In the genomic region with DNA sequence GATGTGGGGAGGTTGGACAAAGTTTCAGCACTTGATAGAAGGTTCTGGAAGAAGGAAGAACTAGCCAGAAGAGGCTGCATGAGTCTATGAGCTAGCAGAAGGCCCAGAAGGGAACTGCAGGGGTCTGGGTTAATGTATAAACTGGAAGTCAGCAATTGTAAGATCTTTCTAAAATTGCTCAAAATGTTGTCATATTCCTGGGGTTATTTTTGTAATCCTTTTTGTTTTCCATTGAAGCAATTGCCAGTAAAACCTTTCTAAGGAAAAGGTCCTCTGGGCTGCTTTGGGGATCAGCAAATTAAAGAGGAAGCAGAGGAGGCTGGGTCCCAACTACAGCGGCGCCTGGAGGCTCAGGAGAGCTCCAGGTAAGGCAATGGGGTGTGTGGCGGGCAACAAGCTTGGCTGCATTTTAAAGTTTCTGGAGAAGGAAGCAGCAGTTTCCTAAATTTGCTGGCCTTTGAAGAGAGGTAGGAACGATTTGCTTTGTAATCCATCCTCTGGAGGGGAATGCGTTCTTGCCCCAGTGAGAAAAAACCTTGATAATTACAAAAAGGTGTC, we compare ENCODE assay signal across 13 cellular contexts. TPM values are rescaled to one million over a fixed set of nuclear protein-coding genes. Genes with fewer than 3 reads are reported as not detected.
DNase-seq lines count a peak whose midpoint lies in the region; TF ChIP-seq lines count a peak whose summit lies in the region.
"Had no signal": no experiment of that assay in that cellular context is flagged by ENCODE, and none has a peak within 500 bp of the region (broad histone marks: within the 10 kb centered on the region; RNA-seq: fewer than 3 reads in every experiment).

No MANE protein-coding gene starts in this region.

- H3K27ac ChIP-seq in adrenal gland (peak overlapping the region in 4 of 5 donors; percentile 31 to 84 (median 62)), hepatocyte (peak overlapping the region; percentile 92), smooth muscle cell (ENCODE audit: low read depth) (peak overlapping the region; percentile 92)

- no peaks in the 10 kb centered on the region for H4K20me1 ChIP-seq in hepatocyte (ENCODE audit: insufficient read depth, poor library complexity, severe bottlenecking)
- H4K20me1 ChIP-seq in smooth muscle cell (ENCODE audit: low read depth): no peaks in the 10 kb centered on the region

- H3K9me3 ChIP-seq in adrenal gland (replicated peaks in 1 of 3): no peaks in the 10 kb centered on the region
- no peaks in the 10 kb centered on the region for H3K9me3 ChIP-seq in hepatocyte (ENCODE audit: low read depth)
- no peaks in the 10 kb centered on the region for H3K9me3 ChIP-seq in smooth muscle cell (replicated peaks; ENCODE audit: low read depth)
- H3K9me3 ChIP-seq: mucosa of descending colon had no signal

- 47 to 70% (median 58%) methylated on average over 5 of the region's 5 CpGs for WGBS in adrenal gland, 4 donors
- WGBS in hepatocyte (ENCODE audit: low lambda C conversion rate, missing lambda C conversion rate): 80% methylated on average over 5 of the region's 5 CpGs
- 60% methylated on average over 5 of the region's 5 CpGs for WGBS in smooth muscle cell (ENCODE audit: low lambda C conversion rate)

- intact Hi-C loops in adrenal gland (cut with DNase I): no loop called here

- H3K36me3 ChIP-seq in adrenal gland (replicated peaks in 1 of 2): no peaks in the 10 kb centered on the region
- no peaks in the 10 kb centered on the region for H3K36me3 ChIP-seq in hepatocyte (replicated peaks; ENCODE audit: insufficient read depth, low read depth)
- H3K36me3 ChIP-seq in smooth muscle cell (ENCODE audit: low read depth): no peaks in the 10 kb centered on the region

- H3F3A ChIP-seq in smooth muscle cell (ENCODE audit: low read depth): peaks cover 16% of the 10 kb centered on the region

- H3K9me2 ChIP-seq in hepatocyte (replicated peaks; ENCODE audit: insufficient read depth): no peaks in the 10 kb centered on the region

- H3K79me2 ChIP-seq in hepatocyte (no peaks in the 10 kb centered on the region), smooth muscle cell (ENCODE audit: low read depth) (no peaks in the 10 kb centered on the region)

- H3K4me1 ChIP-seq in adrenal gland (replicated peaks in 1 of 2) (peaks cover 10 to 18% of the 10 kb centered on the region in 2 donors), hepatocyte (ENCODE audit: insufficient read depth) (peaks cover 21% of the 10 kb centered on the region), smooth muscle cell (ENCODE audit: low read depth) (peaks cover 18% of the 10 kb centered on the region)

- H3K4me3 ChIP-seq in adrenal gland (no peak overlapping the region), hepatocyte (no peak overlapping the region), smooth muscle cell (no peak overlapping the region)
- H3K4me3 ChIP-seq: mucosa of descending colon had no signal

- no peak overlapping the region for H3K4me2 ChIP-seq in hepatocyte
- peak overlapping the region; percentile 74 for H3K4me2 ChIP-seq in smooth muscle cell

- no peak overlapping the region for H2AFZ ChIP-seq in hepatocyte
- no peak overlapping the region for H2AFZ ChIP-seq in smooth muscle cell (ENCODE audit: low read depth)

- no peak overlapping the region for H3K9ac ChIP-seq in smooth muscle cell (ENCODE audit: low read depth)

- no peak for TF ChIP-seq POLR2A in adrenal gland (IDR thresholded peaks at IDR 0.05)

- TF ChIP-seq CTCF in adrenal gland (IDR thresholded peaks at IDR 0.05): no peak
- TF ChIP-seq CTCF in hepatocyte (IDR thresholded peaks at IDR 0.05; ENCODE audit: poor library complexity): no peak
- no peak for TF ChIP-seq CTCF in smooth muscle cell (IDR thresholded peaks at IDR 0.05; ENCODE audit: borderline replicate concordance, insufficient read depth, poor library complexity, severe bottlenecking)

- DNase-seq in EL (peak; percentile 9), adrenal gland (no peak), hepatocyte (ENCODE audit: low spot score) (no peak), smooth muscle cell (lab: John Stamatoyannopoulos, UW; ENCODE audit: unreplicated experiment) (no peak), NCI-H446 treated with DMSO at 0.1 percent for 48 hours (lab: John Stamatoyannopoulos, UW) (no peak), DMS 273 (lab: John Stamatoyannopoulos, UW; ENCODE audit: unreplicated experiment) (no peak)
- DNase-seq in activated CD4-positive, alpha-beta T cell treated with anti-CD3 and anti-CD28 coated beads, Interleukin-2, amount 50 U/mL, for 1 hour: no peak
- DNase-seq in stimulated activated CD4-positive, alpha-beta T cell treated with anti-CD3 and anti-CD28 coated beads, Interleukin-4, amount 100 ng/mL, for 24 hours: no peak
- DNase-seq: activated T-cell treated with anti-CD3 and anti-CD28 coated beads, Interleukin-2, amount 50 U/mL, for 48 hours; glutamatergic neuron; RPMI8226 had no signal

- no peaks in the 10 kb centered on the region for H3K27me3 ChIP-seq in adrenal gland
- no peaks in the 10 kb centered on the region for H3K27me3 ChIP-seq in hepatocyte
- H3K27me3 ChIP-seq in smooth muscle cell (ENCODE audit: low read depth): no peaks in the 10 kb centered on the region

RNA-seq across cellular contexts. Expression of gene ADAMTS15, which starts 29.3 kb away (rescaled TPM):
- total RNA-seq in adrenal gland: 1 to 10 TPM; 1.4 to 3.0 (median 2.2) TPM
- 1 to 10 TPM in 2 of 3 donors, under 1 TPM in 1; 0.68 to 3.7 (median 3.4) TPM for polyA plus RNA-seq in adrenal gland
- 10.1 and 14.6 TPM in 2 replicates for total RNA-seq in hepatocyte
- polyA plus RNA-seq in hepatocyte: 4.5 and 5.4 TPM in 2 replicates
- 3.4 and 5.3 TPM in 2 replicates for total RNA-seq in smooth muscle cell
- 0.65 and 1.4 TPM in 2 replicates for polyA plus RNA-seq in smooth muscle cell
- polyA plus RNA-seq: CD14-positive monocyte had no signal

RNA-seq across cellular contexts. Expression of gene ADAMTS8, which starts 49.3 kb away (rescaled TPM):
- total RNA-seq in adrenal gland (under 1 TPM in 5 of 8 donors, not detected in 3; 0.07 to 0.32 (median 0.14) TPM), hepatocyte (1.9 and 2.3 TPM in 2 replicates), smooth muscle cell (not detected in 2 replicates)
- polyA plus RNA-seq in adrenal gland (1 to 10 TPM in 1 of 3 donors, under 1 TPM in 2; 0.09 to 1.4 (median 0.48) TPM), hepatocyte (1.2 and 1.7 TPM in 2 replicates), smooth muscle cell (0.21 TPM in 1 of 2 replicates, not detected in the other)
- polyA plus RNA-seq: CD14-positive monocyte had no signal
